Comparison of ENCODE assay signal across 6 cellular contexts in the genomic region with DNA sequence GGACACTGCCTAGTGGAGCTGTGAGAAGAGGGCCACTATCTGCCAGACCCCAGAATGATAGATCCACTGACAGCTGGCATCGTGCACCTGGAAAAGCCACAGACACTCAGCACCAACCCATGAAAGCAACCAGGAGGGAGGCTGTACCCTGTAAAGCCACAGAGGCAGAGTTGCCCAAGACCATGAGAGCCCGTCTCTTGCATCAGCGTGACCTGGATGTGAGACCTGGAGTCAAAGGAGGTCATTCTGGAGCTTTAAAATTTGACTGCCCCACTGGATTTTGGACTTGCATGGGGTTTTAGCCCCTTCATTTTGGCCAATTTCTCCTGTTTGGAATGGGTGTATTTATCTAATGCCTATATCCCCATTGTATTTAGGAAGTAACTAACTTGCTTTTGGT.
"Had no signal": no experiment of that assay in that cellular context is flagged by ENCODE, and none has a peak within 500 bp of the region (broad histone marks: within the 10 kb centered on the region; RNA-seq: fewer than 3 reads in every experiment).

No MANE protein-coding gene starts in this region.

- H3K4me3 Mint-ChIP-seq: GM23338, H9 had no signal

- H3K27ac Mint-ChIP-seq: GM23338, H9, IgD-negative memory B cell had no signal

- H2AFZ ChIP-seq: GM23338 had no signal

- H3K4me2 ChIP-seq: GM23338 had no signal

- FAIRE-seq: H1, HTR-8/SVneo had no signal

- H3K4me3 ChIP-seq: GM23338 had no signal

- H3K36me3 Mint-ChIP-seq: IgD-negative memory B cell had no signal

- ATAC-seq: GM23338 had no signal

- DNase-seq: H9, HCEC 1CT had no signal
